In genomic region chr16:67663151-67663876, GRCh38 we compare ENCODE assay signal across 10 cellular contexts. TPM values are rescaled to one million over a fixed set of nuclear protein-coding genes. Genes with fewer than 3 reads are reported as not detected.
DNase-seq lines count a peak whose midpoint lies in the region; ATAC-seq and TF ChIP-seq lines count a peak whose summit lies in the region.
"Had no signal": no experiment of that assay in that cellular context is flagged by ENCODE, and none has a peak within 500 bp of the region (broad histone marks: within the 10 kb centered on the region; RNA-seq: fewer than 3 reads in every experiment).

No MANE protein-coding gene starts in this region.

- in situ Hi-C loops in G401 (cut with HindIII; ENCODE audit: low sequenced_read_pairs) = no loop called here

- H3K27me3 Mint-ChIP-seq in activated CD8-positive, alpha-beta T cell treated with anti-CD3 and anti-CD28 coated beads for 36 hours = no peaks in the 10 kb centered on the region

- intact Hi-C loops in activated CD8-positive, alpha-beta T cell treated with anti-CD3 and anti-CD28 coated beads for 36 hours (cut with micrococcal nuclease) = loop anchor here (10.0 kb wide), 1 partner anchor 271 kb away; the partner anchor contains the start of genes CTRL and PSMB10

- H3K4me3 ChIP-seq in kidney epithelial cell (ENCODE audit: low read depth, low read length) = no peak overlapping the region
- H3K4me3 ChIP-seq: thoracic aorta had no signal

- H3K4me3 Mint-ChIP-seq in activated CD8-positive, alpha-beta T cell treated with anti-CD3 and anti-CD28 coated beads for 36 hours = no peak overlapping the region

- no peak overlapping the region for H3K27ac Mint-ChIP-seq in activated CD8-positive, alpha-beta T cell treated with anti-CD3 and anti-CD28 coated beads for 36 hours

- H3K4me1 Mint-ChIP-seq in activated CD8-positive, alpha-beta T cell treated with anti-CD3 and anti-CD28 coated beads for 36 hours (ENCODE audit: low read depth) = peaks cover 23% of the 10 kb centered on the region

- TF ChIP-seq CTCF in activated CD8-positive, alpha-beta T cell treated with anti-CD3 and anti-CD28 coated beads for 36 hours (IDR thresholded peaks at IDR 0.05) = peak; percentile 64
- TF ChIP-seq CTCF in kidney epithelial cell (IDR thresholded peaks at IDR 0.05; ENCODE audit: insufficient read depth, low read length, poor library complexity, severe bottlenecking) = peak; percentile 49

- H3K27me3 ChIP-seq in kidney epithelial cell (ENCODE audit: control insufficient read depth, insufficient read depth, low read length) = no peaks in the 10 kb centered on the region

- peaks cover 2% of the 10 kb centered on the region for H3K36me3 ChIP-seq in kidney epithelial cell (ENCODE audit: control insufficient read depth, insufficient read depth, low read length)

- CTCF ChIA-PET in activated CD8-positive, alpha-beta T cell treated with anti-CD3 and anti-CD28 coated beads for 36 hours (lab: Charles Lee) = interaction anchor here (0.6 to 14.7 kb wide), 20 partner anchors 9 to 378 kb away, joined by 3 to 154 read pairs (median 4); partner anchors contain the start of genes ATP6V0D1, CARMIL2 and CTCF

- DNase-seq in DMS 273 (lab: John Stamatoyannopoulos, UW; ENCODE audit: unreplicated experiment) (peak; percentile 54), DMS 273 treated with DMSO at 0.1 percent for 48 hours (lab: John Stamatoyannopoulos, UW) (no peak), HCEC 1CT (peak; percentile 30), kidney epithelial cell (ENCODE audit: low read depth) (no peak), G401 (ENCODE audit: low spot score) (no peak)
- DNase-seq in activated CD8-positive, alpha-beta T cell treated with anti-CD3 and anti-CD28 coated beads for 36 hours = peak; percentile 69
- DNase-seq: NCI-H1694 treated with DMSO at 0.1 percent for 48 hours had no signal

- no peak for ATAC-seq in activated CD8-positive, alpha-beta T cell treated with anti-CD3 and anti-CD28 coated beads for 36 hours
- ATAC-seq in GM19395 (IDR thresholded peaks at IDR 0.05; ENCODE audit: unreplicated experiment) (no peak), GM18517 (IDR thresholded peaks at IDR 0.05; ENCODE audit: unreplicated experiment) (no peak)

- no peaks in the 10 kb centered on the region for H3K9me3 Mint-ChIP-seq in activated CD8-positive, alpha-beta T cell treated with anti-CD3 and anti-CD28 coated beads for 36 hours

- H3K36me3 Mint-ChIP-seq in activated CD8-positive, alpha-beta T cell treated with anti-CD3 and anti-CD28 coated beads for 36 hours (ENCODE audit: low read depth) = peaks cover 3% of the 10 kb centered on the region

- POLR2A ChIA-PET in activated CD8-positive, alpha-beta T cell treated with anti-CD3 and anti-CD28 coated beads for 36 hours (lab: Charles Lee) = interaction anchor here (1.9 to 2.1 kb wide), 2 partner anchors 14 to 17 kb away, joined by 5 to 13 read pairs; no protein-coding TSS in a partner anchor

RNA-seq across cellular contexts. Expression of gene PARD6A, which starts 2.6 kb away (rescaled TPM):
- total RNA-seq in activated CD8-positive, alpha-beta T cell treated with anti-CD3 and anti-CD28 coated beads for 36 hours = 1 to 10 TPM; 6.3 to 7.2 TPM
- 6.5 and 12.1 TPM in 2 replicates for total RNA-seq in kidney epithelial cell
- 6.6 and 13.5 TPM in 2 replicates for total RNA-seq in G401 (2014; rRNA removed; shearing (Covaris generic))

RNA-seq across cellular contexts. Expression of gene ENKD1, which starts 3.2 kb away (rescaled TPM):
- 1 to 10 TPM; 8.4 to 8.9 TPM for total RNA-seq in activated CD8-positive, alpha-beta T cell treated with anti-CD3 and anti-CD28 coated beads for 36 hours
- 24.0 and 28.7 TPM in 2 replicates for total RNA-seq in kidney epithelial cell
- 2.1 and 5.6 TPM in 2 replicates for total RNA-seq in G401 (2014; rRNA removed; shearing (Covaris generic))

RNA-seq across cellular contexts. Expression of gene ACD, which starts 3.3 kb away (rescaled TPM):
- 10 to 100 TPM; 50.8 to 53.7 TPM for total RNA-seq in activated CD8-positive, alpha-beta T cell treated with anti-CD3 and anti-CD28 coated beads for 36 hours
- total RNA-seq in kidney epithelial cell = 29.1 and 36.4 TPM in 2 replicates
- 27.1 and 33.2 TPM in 2 replicates for total RNA-seq in G401 (2014; rRNA removed; shearing (Covaris generic))

RNA-seq across cellular contexts. Expression of gene C16orf86, which starts 3.3 kb away (rescaled TPM):
- total RNA-seq in activated CD8-positive, alpha-beta T cell treated with anti-CD3 and anti-CD28 coated beads for 36 hours = 1 to 10 TPM; 2.8 to 4.7 TPM
- 2.0 and 4.5 TPM in 2 replicates for total RNA-seq in kidney epithelial cell
- total RNA-seq in G401 (2014; rRNA removed; shearing (Covaris generic)) = not detected in 2 replicates

RNA-seq across cellular contexts. Expression of gene CARMIL2, which starts 18.4 kb away (rescaled TPM):
- 100 to 1,000 TPM; 151 to 155 TPM for total RNA-seq in activated CD8-positive, alpha-beta T cell treated with anti-CD3 and anti-CD28 coated beads for 36 hours
- 6.4 and 7.7 TPM in 2 replicates for total RNA-seq in kidney epithelial cell
- 4.1 and 10.7 TPM in 2 replicates for total RNA-seq in G401 (2014; rRNA removed; shearing (Covaris generic))

Comparison
In these comparisons a context has a peak if more than half of its experiments do, and no peak if none do; other contexts are left out.
1. DNase-seq: peak in DMS 273 (single experiment), HCEC 1CT (single experiment) and activated CD8-positive, alpha-beta T cell treated with anti-CD3 and anti-CD28 coated beads for 36 hours (single experiment); none in DMS 273 treated with DMSO at 0.1 percent for 48 hours (single experiment), kidney epithelial cell (single experiment) and G401 (single experiment).